13 cellular contexts compared by ENCODE assay signal in genomic region chr13:33263976-33264619, GRCh38. TPM values are rescaled to one million over a fixed set of nuclear protein-coding genes. Genes with fewer than 3 reads are reported as not detected.
A peak's percentile ranks its signal among the peaks of the same experiment; 100 is the strongest.
DNase-seq lines count a peak whose midpoint lies in the region; ATAC-seq, FAIRE-seq and TF ChIP-seq lines count a peak whose summit lies in the region.
"Had no signal": no experiment of that assay in that cellular context is flagged by ENCODE, and none has a peak within 500 bp of the region (broad histone marks: within the 10 kb centered on the region; RNA-seq: fewer than 3 reads in every experiment).

No MANE protein-coding gene starts in this region.

- H3K79me1 ChIP-seq in IMR-90 (ENCODE audit: low read depth in 1 of 2, low read length in 2 of 2) = peaks cover 32 to 91% of the 10 kb centered on the region in 2 experiments
- no peaks in the 10 kb centered on the region; the same call in 1 of the 2 replicates for H3K79me1 ChIP-seq in H1 (ENCODE audit: low read depth, low read length)

- 100% methylated on average over 2 of the region's 5 CpGs; no CpG with 5 or more reads in 1 of the 2 experiments for WGBS in IMR-90 (ENCODE audit: extremely low coverage in 2 of 2, insufficient read length in 1 of 2), 2 experiments
- whole genome bisulfite sequencing in H1 (ENCODE audit: extremely low coverage in 1 of 2, insufficient coverage in 1 of 2, insufficient read length in 1 of 2, insufficient replicate concordance in 2 of 2, low coverage in 1 of 2, low lambda C conversion rate in 2 of 2, missing lambda C conversion rate in 1 of 2), 2 experiments = 96% methylated on average over 5 of the region's 5 CpGs; no CpG with 5 or more reads in 1 of the 2 experiments
- WGBS in right lobe of liver (ENCODE audit: insufficient coverage, low coverage, low lambda C conversion rate, missing lambda C conversion rate) = 63% methylated on average over 2 of the region's 5 CpGs

- H3K4me1 Mint-ChIP-seq in type B pancreatic cell (ENCODE audit: unreplicated experiment) = peaks cover 29% of the 10 kb centered on the region
- no peaks in the 10 kb centered on the region for H3K4me1 Mint-ChIP-seq in activated naive CD8-positive, alpha-beta T cell treated with anti-CD3 and anti-CD28 coated beads for 36 hours
- H3K4me1 Mint-ChIP-seq: activated CD8-positive, alpha-beta memory T cell treated with anti-CD3 and anti-CD28 coated beads, Interleukin-2, amount 10 ng/mL, durations not matched to agents 7 days and 5 days had no signal

- H2AK5ac ChIP-seq in IMR-90 (ENCODE audit: low read depth, low read length) (peak overlapping the region; percentile 42), H1 (ENCODE audit: low read depth, low read length) (0 out of 2 replicates have a peak overlapping the region, but pooled peaks have one; percentile 18)

- peaks cover 7% of the 10 kb centered on the region for H3K27me3 Mint-ChIP-seq in type B pancreatic cell
- no peaks in the 10 kb centered on the region for H3K27me3 Mint-ChIP-seq in activated naive CD8-positive, alpha-beta T cell treated with anti-CD3 and anti-CD28 coated beads for 36 hours

- H2BK5ac ChIP-seq in IMR-90 (ENCODE audit: low read depth, low read length, poor library complexity, severe bottlenecking) (peak overlapping the region; percentile 59), H1 (ENCODE audit: low read depth, low read length) (no peak overlapping the region)

- no peak for TF ChIP-seq POLR2A in IMR-90 (IDR thresholded peaks at IDR 0.05; ENCODE audit: low read depth, low read length)
- TF ChIP-seq POLR2A in H1 (IDR thresholded peaks at IDR 0.05; ENCODE audit: control extremely low read depth in 1 of 2, low read depth in 2 of 2, low read length in 2 of 2) = no peak
- no peak for TF ChIP-seq POLR2A in right lobe of liver (IDR thresholded peaks at IDR 0.05)

- H3K4me3 Mint-ChIP-seq in type B pancreatic cell = no peak overlapping the region
- no peak overlapping the region for H3K4me3 Mint-ChIP-seq in activated naive CD8-positive, alpha-beta T cell treated with anti-CD3 and anti-CD28 coated beads for 36 hours
- H3K4me3 Mint-ChIP-seq: activated CD8-positive, alpha-beta memory T cell treated with anti-CD3 and anti-CD28 coated beads, Interleukin-2, amount 10 ng/mL, durations not matched to agents 7 days and 5 days; endodermal cell had no signal

- H3K36me3 ChIP-seq in IMR-90 (ENCODE audit: control insufficient read depth, insufficient read depth, low read length) (peaks cover 14% of the 10 kb centered on the region), H1 (ENCODE audit: control insufficient read depth in 2 of 4, insufficient read depth in 4 of 4, low read length in 3 of 4) (no peaks in the 10 kb centered on the region), right lobe of liver (no peaks in the 10 kb centered on the region)
- H3K36me3 ChIP-seq: breast epithelium had no signal

- dilution Hi-C loops in IMR-90 (cut with HindIII; ENCODE audit: low sequenced_read_pairs, unreplicated experiment) = no loop called here

- H3K27ac ChIP-seq in IMR-90 (ENCODE audit: insufficient read depth, low read length) (peak overlapping the region; percentile 25), H1 (ENCODE audit: low read depth, low read length) (no peak overlapping the region), right lobe of liver (peak overlapping the region in 1 of 3 donors; percentile 31)

- H2BK15ac ChIP-seq in IMR-90 (ENCODE audit: low read depth, low read length) (peak overlapping the region; percentile 37; the same call in 2 of the 3 replicates), H1 (ENCODE audit: low read length) (peak overlapping the region; percentile 21; the same call in 1 of the 2 replicates)

- no TSS peak for BruUV-seq in IMR-90 (replicated peaks; lab: Mats Ljungman, UMichigan)

- H3K27me3 ChIP-seq in IMR-90 (ENCODE audit: control insufficient read depth, insufficient read depth, low read length) = no peaks in the 10 kb centered on the region
- H3K27me3 ChIP-seq in H1 (replicated peaks in 1 of 4; ENCODE audit: control insufficient read depth in 3 of 4, extremely low read depth in 1 of 4, insufficient read depth in 3 of 4, low read length in 3 of 4) = no peaks in the 10 kb centered on the region
- H3K27me3 ChIP-seq in right lobe of liver = no peaks in the 10 kb centered on the region
- H3K27me3 ChIP-seq: breast epithelium had no signal

- intact Hi-C loops in IMR-90 (cut with micrococcal nuclease) = no loop called here
- intact Hi-C loops in right lobe of liver (cut with DNase I) = no loop called here

- no peak overlapping the region for H2BK12ac ChIP-seq in H1 (ENCODE audit: low read depth, low read length)

- peaks cover 50% of the 10 kb centered on the region for H3K4me1 ChIP-seq in IMR-90 (ENCODE audit: control insufficient read depth, insufficient read depth, low read length)
- H3K4me1 ChIP-seq in H1 (replicated peaks in 1 of 4; ENCODE audit: control insufficient read depth in 3 of 4, insufficient read depth in 4 of 4, low read length in 3 of 4) = peaks cover 2 to 13% (median 10%) of the 10 kb centered on the region in 4 experiments; a peak in 5 of 7 replicates
- peaks cover 0 to 63% (median 15%) of the 10 kb centered on the region in 4 donors for H3K4me1 ChIP-seq in right lobe of liver

- H3K23me2 ChIP-seq in H1 (ENCODE audit: low read depth, low read length) = no peaks in the 10 kb centered on the region; the same call in 1 of the 2 replicates

- TF ChIP-seq RAD21 in IMR-90 (IDR thresholded peaks at IDR 0.05; ENCODE audit: low read length) = no peak
- no peak for TF ChIP-seq RAD21 in H1 (IDR thresholded peaks at IDR 0.05 in 1 of 2, conservative IDR thresholded peaks at IDR 0.05 in 1 of 2; ENCODE audit: low read depth in 2 of 2, low read length in 2 of 2)

- no peak overlapping the region for H2AFZ ChIP-seq in IMR-90 (replicated peaks; ENCODE audit: low read length, poor library complexity)
- H2AFZ ChIP-seq in H1 (ENCODE audit: low read length) = no peak overlapping the region

- H3K9ac ChIP-seq in IMR-90 (ENCODE audit: low read depth, low read length) (no peak overlapping the region), H1 (replicated peaks in 1 of 4; ENCODE audit: extremely low read depth in 1 of 4, low read depth in 3 of 4, low read length in 3 of 4) (no peak overlapping the region)

- POLR2A ChIA-PET in IMR-90 (lab: Charles Lee; ENCODE audit: unreplicated experiment) = no interaction called here
- POLR2A ChIA-PET in H1 (lab: Charles Lee; ENCODE audit: partially characterized antibody) = interaction anchor here (1.2 kb wide), 1 partner anchor 23 kb away, joined by 3 read pairs; no protein-coding TSS in a partner anchor

- H4K20me1 ChIP-seq in IMR-90 (ENCODE audit: insufficient read depth, low read length) (peaks cover 57% of the 10 kb centered on the region), H1 (replicated peaks in 1 of 2; ENCODE audit: control insufficient read depth in 1 of 2, insufficient read depth in 2 of 2, low read length in 2 of 2) (no peaks in the 10 kb centered on the region)

- H4K8ac ChIP-seq in IMR-90 (ENCODE audit: low read depth in 2 of 2, low read length in 2 of 2) (peak overlapping the region; percentile 2 to 19; a peak in 2 of 4 replicates), H1 (ENCODE audit: extremely low read depth, insufficient read depth, low read length) (no peak overlapping the region)

- H3K27ac Mint-ChIP-seq in type B pancreatic cell = no peak overlapping the region
- H3K27ac Mint-ChIP-seq in activated naive CD8-positive, alpha-beta T cell treated with anti-CD3 and anti-CD28 coated beads for 36 hours = no peak overlapping the region
- H3K27ac Mint-ChIP-seq: activated CD8-positive, alpha-beta memory T cell treated with anti-CD3 and anti-CD28 coated beads, Interleukin-2, amount 10 ng/mL, durations not matched to agents 7 days and 5 days had no signal

- CTCF ChIA-PET in IMR-90 (lab: Yijun Ruan, JAX) (no interaction called here), H1 (lab: Charles Lee; ENCODE audit: partially characterized antibody) (no interaction called here)

- H2AK9ac ChIP-seq in IMR-90 (replicated peaks; ENCODE audit: low read depth, low read length, poor library complexity) = no peak overlapping the region

- H4K91ac ChIP-seq in IMR-90 (ENCODE audit: insufficient read depth, low read depth, low read length) = peak overlapping the region; percentile 34; the same call in 1 of the 2 replicates
- H4K91ac ChIP-seq in H1 (replicated peaks; ENCODE audit: insufficient read length, low read length) = no peak overlapping the region

- H2BK20ac ChIP-seq in IMR-90 (ENCODE audit: low read depth, low read length) (peak overlapping the region; percentile 28), H1 (ENCODE audit: low read length) (no peak overlapping the region)

- H3K4ac ChIP-seq in IMR-90 (ENCODE audit: low read depth, low read length) = peak overlapping the region; percentile 71
- H3K4ac ChIP-seq in H1 (replicated peaks; ENCODE audit: insufficient read length, low read depth, low read length) = no peak overlapping the region

- H4K5ac ChIP-seq in IMR-90 (ENCODE audit: low read depth, low read length) = peak overlapping the region; percentile 26
- H4K5ac ChIP-seq in H1 (ENCODE audit: insufficient read length, low read depth, low read length) = no peak overlapping the region

- H3K4me2 ChIP-seq in IMR-90 (ENCODE audit: low read depth, low read length) = no peak overlapping the region
- no peak overlapping the region for H3K4me2 ChIP-seq in H1 (ENCODE audit: insufficient read depth in 1 of 2, low read depth in 2 of 2, low read length in 2 of 2)

- TF ChIP-seq CTCF in IMR-90 (conservative IDR thresholded peaks at IDR 0.05; ENCODE audit: low read depth, low read length) = no peak
- no peak for TF ChIP-seq CTCF in H1 (IDR thresholded peaks at IDR 0.05; ENCODE audit: control extremely low read depth in 1 of 3, insufficient read depth in 1 of 3, low read depth in 1 of 3, low read length in 3 of 3)
- no peak for TF ChIP-seq CTCF in right lobe of liver (IDR thresholded peaks at IDR 0.05)
- TF ChIP-seq CTCF in type B pancreatic cell (conservative IDR thresholded peaks at IDR 0.05) = no peak

- ATAC-seq in IMR-90 (ENCODE audit: low read depth) (no peak), right lobe of liver (peak; percentile 11 to 63 (median 40)), GM18873 (IDR thresholded peaks at IDR 0.05; ENCODE audit: low FRiP score, unreplicated experiment) (no peak), GM21515 (IDR thresholded peaks at IDR 0.05; ENCODE audit: unreplicated experiment) (no peak)
- ATAC-seq: activated CD8-positive, alpha-beta memory T cell treated with anti-CD3 and anti-CD28 coated beads, Interleukin-2, amount 10 ng/mL, durations not matched to agents 7 days and 5 days had no signal

- peaks cover 3% of the 10 kb centered on the region for H3K36me3 Mint-ChIP-seq in type B pancreatic cell
- H3K36me3 Mint-ChIP-seq in activated naive CD8-positive, alpha-beta T cell treated with anti-CD3 and anti-CD28 coated beads for 36 hours = no peaks in the 10 kb centered on the region
- H3K36me3 Mint-ChIP-seq: activated CD8-positive, alpha-beta memory T cell treated with anti-CD3 and anti-CD28 coated beads, Interleukin-2, amount 10 ng/mL, durations not matched to agents 7 days and 5 days had no signal

- H3K14ac ChIP-seq in IMR-90 (replicated peaks; ENCODE audit: low read depth, low read length) (peak overlapping the region; percentile 60), H1 (ENCODE audit: insufficient read length) (no peak overlapping the region)

- H2BK120ac ChIP-seq in IMR-90 (ENCODE audit: low read depth, low read length) (peak overlapping the region; percentile 35; the same call in 1 of the 2 replicates), H1 (replicated peaks; ENCODE audit: low read depth, low read length) (no peak overlapping the region)

- H3K18ac ChIP-seq in IMR-90 (ENCODE audit: low read depth, low read length) (peak overlapping the region; percentile 5), H1 (ENCODE audit: extremely low read depth, low read length) (no peak overlapping the region)

- H3K9me1 ChIP-seq in IMR-90 (ENCODE audit: insufficient read depth, low read length) = peaks cover 43% of the 10 kb centered on the region

- H3K4me3 ChIP-seq in IMR-90 (ENCODE audit: insufficient read depth, low read depth, low read length) (no peak overlapping the region), H1 (ENCODE audit: extremely low read depth in 1 of 4, insufficient read depth in 2 of 4, low read depth in 3 of 4, low read length in 4 of 4) (no peak overlapping the region), right lobe of liver (no peak overlapping the region)
- H3K4me3 ChIP-seq: breast epithelium had no signal

- H3K56ac ChIP-seq in IMR-90 (ENCODE audit: extremely low read depth, insufficient read depth, low read length) = no peak overlapping the region
- no peak overlapping the region for H3K56ac ChIP-seq in H1 (replicated peaks; ENCODE audit: insufficient read length, low read depth, low read length)

- DNase-seq in IMR-90 (no peak), H1 (ENCODE audit: low read depth in 1 of 2, low spot score in 2 of 2) (no peak), right lobe of liver (no peak), stromal cell of bone marrow (ENCODE audit: low read depth) (peak; percentile 79), type B pancreatic cell (ENCODE audit: extremely low spot score, unreplicated experiment) (no peak)
- DNase-seq in activated naive CD8-positive, alpha-beta T cell treated with anti-CD3 and anti-CD28 coated beads for 36 hours = no peak
- DNase-seq: activated CD8-positive, alpha-beta memory T cell treated with anti-CD3 and anti-CD28 coated beads, Interleukin-2, amount 10 ng/mL, durations not matched to agents 7 days and 5 days; endodermal cell; NCI-H1048; NCI-H2227 treated with DMSO at 0.1 percent for 48 hours had no signal

- no peaks in the 10 kb centered on the region for H3K9me3 Mint-ChIP-seq in type B pancreatic cell
- no peaks in the 10 kb centered on the region for H3K9me3 Mint-ChIP-seq in activated naive CD8-positive, alpha-beta T cell treated with anti-CD3 and anti-CD28 coated beads for 36 hours
- H3K9me3 Mint-ChIP-seq: endodermal cell had no signal

- H3K79me2 ChIP-seq in H1 (ENCODE audit: control insufficient read depth in 1 of 2, insufficient read depth in 2 of 2, low read length in 2 of 2) = no peaks in the 10 kb centered on the region

- H3K23ac ChIP-seq in IMR-90 (ENCODE audit: low read depth, low read length) = peak overlapping the region; percentile 55
- H3K23ac ChIP-seq in H1 (ENCODE audit: insufficient read length) = no peak overlapping the region

- no peak for FAIRE-seq in H1 (lab: Jason Lieb, UNC)

- in situ Hi-C loops in IMR-90 (cut with MboI; ENCODE audit: low sequenced_read_pairs) = no loop called here

- no peaks in the 10 kb centered on the region for H3K9me3 ChIP-seq in IMR-90 (ENCODE audit: control insufficient read depth, insufficient read depth, low read length)
- H3K9me3 ChIP-seq in H1 (ENCODE audit: insufficient read depth in 2 of 2, low read depth in 1 of 2, low read length in 1 of 2) = no peaks in the 10 kb centered on the region
- H3K9me3 ChIP-seq in right lobe of liver = no peaks in the 10 kb centered on the region
- H3K9me3 ChIP-seq: breast epithelium had no signal

- no peak for TF ChIP-seq EP300 in H1 (IDR thresholded peaks at IDR 0.05; ENCODE audit: borderline replicate concordance in 1 of 2, low read depth in 2 of 2, low read length in 2 of 2)

RNA-seq across cellular contexts. Expression of gene STARD13, which starts 21.5 kb away (rescaled TPM):
- total RNA-seq in IMR-90 (2012; rRNA removed) (46.6 and 46.9 TPM in 2 replicates), right lobe of liver (10 to 100 TPM in 3 of 6 experiments, 1 to 10 TPM in 3; 7.0 to 16.1 (median 9.8) TPM), type B pancreatic cell (ENCODE audit: low replicate concordance) (12.1 and 24.7 TPM in 2 replicates)
- polyA plus RNA-seq in IMR-90 (2012; rRNA removed) (23.6 and 27.0 TPM in 2 replicates), H1 (2011; rRNA removed) (0.80 and 0.82 TPM in 2 replicates)
- 11.8 and 14.7 TPM in 2 replicates for polyA plus RNA-seq in IMR-90 (2012; cell fraction: cytosol; rRNA removed)
- 43.0 and 67.3 TPM in 2 replicates for polyA plus RNA-seq in IMR-90 (2012; cell fraction: nucleus; rRNA removed; ENCODE audit: low replicate concordance)
- total RNA-seq in H1 (2021; fragmentation: NEBNext Ultra II Directional; extraction: Animal tissue kit (Norgen Biotek cat#: 25700)) = 2.8 and 2.9 TPM in 2 replicates
- 0.94 TPM for polyA plus RNA-seq in H1 (2011; cell fraction: cytosol; rRNA removed)
- 3.3 TPM for polyA plus RNA-seq in H1 (2011; cell fraction: nucleus; rRNA removed)
- 1.3 to 2.1 TPM (median 1.7 TPM) in 4 replicates for polyA plus RNA-seq in H1 (2012, experiment 1 of 2)
- polyA plus RNA-seq in H1 (2012, experiment 2 of 2) = 0.34 TPM
- polyA plus RNA-seq in H1 (2013, experiment 1 of 2) = 1.2 TPM
- polyA plus RNA-seq in H1 (2013, experiment 2 of 2) = 1.2 TPM
- 4.6 and 5.3 TPM in 2 replicates for polyA minus RNA-seq in H1 (2011; rRNA and poly(A)+ RNA removed)
- polyA minus RNA-seq in H1 (2011; cell fraction: cytosol; rRNA and poly(A)+ RNA removed) = 3.5 TPM
- 21.6 TPM for polyA minus RNA-seq in H1 (2011; cell fraction: nucleus; rRNA and poly(A)+ RNA removed)
- under 1 TPM in 1 of 2 experiments, not detected in 1; 0.23 TPM for total RNA-seq in activated naive CD8-positive, alpha-beta T cell treated with anti-CD3 and anti-CD28 coated beads for 36 hours

Comparison
In these comparisons a context has a peak if more than half of its experiments do, and no peak if none do; other contexts are left out.
1. ATAC-seq: peak in right lobe of liver (4 of 4); none in IMR-90 (single experiment), GM18873 (single experiment) and GM21515 (single experiment).